In the genomic region with DNA sequence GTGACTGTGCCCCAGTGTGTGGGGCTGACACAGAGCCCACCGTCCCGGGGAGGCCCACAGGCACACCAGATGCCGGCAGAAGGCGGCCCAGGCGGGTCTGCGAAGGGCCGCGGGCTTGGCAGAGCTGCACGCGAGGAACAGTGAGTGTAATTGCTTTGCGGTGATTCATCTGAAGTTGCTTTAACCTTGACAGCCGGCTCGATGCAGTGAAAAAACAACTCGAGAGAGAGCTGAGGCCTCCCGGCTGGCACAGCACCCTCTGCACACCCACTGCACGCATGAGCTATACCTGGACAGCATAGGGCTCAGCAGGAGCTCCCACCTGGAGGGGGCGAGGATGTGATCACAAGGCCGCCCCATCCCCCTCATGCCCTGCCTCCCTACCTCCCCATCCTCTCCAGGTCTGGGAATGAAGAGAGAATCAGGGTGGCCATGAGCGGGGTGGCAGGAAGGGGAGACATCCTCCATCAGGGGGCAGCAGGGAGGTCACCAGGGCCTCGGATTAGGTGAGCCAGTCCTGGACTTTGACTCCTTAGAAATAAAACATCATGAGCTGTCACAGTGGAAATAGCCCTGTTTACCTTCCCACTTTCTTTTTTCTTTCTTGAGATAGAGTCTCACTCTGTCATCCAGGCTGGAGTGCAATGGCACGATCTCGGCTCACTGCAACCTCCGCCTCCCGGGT, we compare ENCODE assay signal across 11 cellular contexts.
DNase-seq lines count a peak whose midpoint lies in the region; ATAC-seq and TF ChIP-seq lines count a peak whose summit lies in the region.
"Had no signal": no experiment of that assay in that cellular context is flagged by ENCODE, and none has a peak within 500 bp of the region (broad histone marks: within the 10 kb centered on the region; RNA-seq: fewer than 3 reads in every experiment).

No MANE protein-coding gene starts in this region.

- H3K27ac ChIP-seq in dorsolateral prefrontal cortex: peak overlapping the region in 38 of 59 donors; percentile 2 to 79 (median 40)
- H3K27ac ChIP-seq: HL-60, prostate gland, suprapubic skin had no signal

- no peak overlapping the region for H3K4me3 ChIP-seq in dorsolateral prefrontal cortex
- H3K4me3 ChIP-seq: prostate gland, suprapubic skin had no signal

- no peak for ATAC-seq in activated CD8-positive, alpha-beta memory T cell treated with anti-CD3 and anti-CD28 coated beads, Interleukin-2, amount 10 ng/mL, durations not matched to agents 7 days and 5 days

- peak; percentile 55 for DNase-seq in DMS 273 treated with DMSO at 0.1 percent for 48 hours (lab: John Stamatoyannopoulos, UW)
- peak; percentile 66 for DNase-seq in NCI-H1694 (lab: John Stamatoyannopoulos, UW)
- DNase-seq in dorsolateral prefrontal cortex: peak in 6 of 10 donors; percentile 33 to 73 (median 46)
- DNase-seq in neural crest cell (ENCODE audit: low read depth, low spot score): no peak
- no peak for DNase-seq in NCI-H1417 treated with DMSO at 0.1 percent for 48 hours (lab: John Stamatoyannopoulos, UW)
- DNase-seq in stimulated activated CD4-positive, alpha-beta T cell treated with anti-CD3 and anti-CD28 coated beads, Interleukin-4, amount 100 ng/mL, for 24 hours: no peak
- DNase-seq in activated CD8-positive, alpha-beta memory T cell treated with anti-CD3 and anti-CD28 coated beads, Interleukin-2, amount 10 ng/mL, durations not matched to agents 7 days and 5 days: no peak
- no peak for DNase-seq in AML-193 (lab: John Stamatoyannopoulos, UW)

- H3K27me3 ChIP-seq in dorsolateral prefrontal cortex: peaks cover 0 to 14% (median 0%) of the 10 kb centered on the region in 45 donors

- no peaks in the 10 kb centered on the region for H3K36me3 Mint-ChIP-seq in neural crest cell (ENCODE audit: low read depth)
- H3K36me3 Mint-ChIP-seq in activated CD8-positive, alpha-beta memory T cell treated with anti-CD3 and anti-CD28 coated beads, Interleukin-2, amount 10 ng/mL, durations not matched to agents 7 days and 5 days: no peaks in the 10 kb centered on the region

- peaks cover 4% of the 10 kb centered on the region for H3K4me1 Mint-ChIP-seq in neural crest cell
- no peaks in the 10 kb centered on the region for H3K4me1 Mint-ChIP-seq in activated CD8-positive, alpha-beta memory T cell treated with anti-CD3 and anti-CD28 coated beads, Interleukin-2, amount 10 ng/mL, durations not matched to agents 7 days and 5 days

- H3K27ac Mint-ChIP-seq in neural crest cell (ENCODE audit: unreplicated experiment): no peak overlapping the region
- H3K27ac Mint-ChIP-seq in activated CD8-positive, alpha-beta memory T cell treated with anti-CD3 and anti-CD28 coated beads, Interleukin-2, amount 10 ng/mL, durations not matched to agents 7 days and 5 days: no peak overlapping the region

- CTCF ChIA-PET in activated CD8-positive, alpha-beta memory T cell treated with anti-CD3 and anti-CD28 coated beads, Interleukin-2, amount 10 ng/mL, durations not matched to agents 7 days and 5 days (lab: Charles Lee): interaction anchor here (1.2 kb wide), 1 partner anchor 11 kb away, joined by 4 read pairs; no protein-coding TSS in a partner anchor

- H3K27me3 Mint-ChIP-seq in neural crest cell (ENCODE audit: low read depth): no peaks in the 10 kb centered on the region
- H3K27me3 Mint-ChIP-seq in activated CD8-positive, alpha-beta memory T cell treated with anti-CD3 and anti-CD28 coated beads, Interleukin-2, amount 10 ng/mL, durations not matched to agents 7 days and 5 days: peaks cover 17% of the 10 kb centered on the region

- TF ChIP-seq CTCF in dorsolateral prefrontal cortex (IDR thresholded peaks at IDR 0.05 in 54 of 56, conservative IDR thresholded peaks at IDR 0.05 in 2 of 56; ENCODE audit: low read depth in 1 of 56, partially characterized antibody in 56 of 56) (peak in 5 of 56 donors; percentile 5 to 18 (median 11)), neural crest cell (conservative IDR thresholded peaks at IDR 0.05) (peak; percentile 40)

- intact Hi-C loops in dorsolateral prefrontal cortex (cut with DNase I): no loop called here

- H3K9me3 Mint-ChIP-seq in neural crest cell: no peaks in the 10 kb centered on the region
- no peaks in the 10 kb centered on the region for H3K9me3 Mint-ChIP-seq in activated CD8-positive, alpha-beta memory T cell treated with anti-CD3 and anti-CD28 coated beads, Interleukin-2, amount 10 ng/mL, durations not matched to agents 7 days and 5 days (ENCODE audit: low read depth)

- no peak overlapping the region for H3K4me3 Mint-ChIP-seq in neural crest cell
- H3K4me3 Mint-ChIP-seq in activated CD8-positive, alpha-beta memory T cell treated with anti-CD3 and anti-CD28 coated beads, Interleukin-2, amount 10 ng/mL, durations not matched to agents 7 days and 5 days: no peak overlapping the region

Comparison
In these comparisons a context has a peak if more than half of its experiments do, and no peak if none do; other contexts are left out.
1. DNase-seq: peak in DMS 273 treated with DMSO at 0.1 percent for 48 hours (single experiment), NCI-H1694 (single experiment) and dorsolateral prefrontal cortex (6 of 10); none in neural crest cell (single experiment), NCI-H1417 treated with DMSO at 0.1 percent for 48 hours (single experiment), stimulated activated CD4-positive, alpha-beta T cell treated with anti-CD3 and anti-CD28 coated beads, Interleukin-4, amount 100 ng/mL, for 24 hours (single experiment), activated CD8-positive, alpha-beta memory T cell treated with anti-CD3 and anti-CD28 coated beads, Interleukin-2, amount 10 ng/mL, durations not matched to agents 7 days and 5 days (single experiment) and AML-193 (0 of 2).